In genomic region chr9:16705121-16705604, GRCh38 we compare ENCODE assay signal across 9 cellular contexts.
DNase-seq lines count a peak whose midpoint lies in the region; ATAC-seq, FAIRE-seq and TF ChIP-seq lines count a peak whose summit lies in the region.
"Had no signal": no experiment of that assay in that cellular context is flagged by ENCODE, and none has a peak within 500 bp of the region (broad histone marks: within the 10 kb centered on the region; RNA-seq: fewer than 3 reads in every experiment).

No MANE protein-coding gene starts in this region.

- in situ Hi-C loops in SK-MEL-5 (cut with HindIII; ENCODE audit: low pct_unique_long_range_greater_than_20kb, low sequenced_read_pairs) = no loop called here

- H3K27me3 ChIP-seq in pancreas = no peaks in the 10 kb centered on the region

- intact Hi-C loops in pancreas (cut with DNase I) = no loop called here

- peak overlapping the region; percentile 51 to 70 (median 60) for H3K27ac ChIP-seq in pancreas

- FAIRE-seq in pancreas (lab: Jason Lieb, UNC) = no peak

- 53 to 62% methylated on average over 9 of the region's 9 CpGs for WGBS in pancreas, 2 donors

- H3K4me1 ChIP-seq in pancreas = no peaks in the 10 kb centered on the region

- no peak overlapping the region for H3K4me3 ChIP-seq in pancreas

- peak; percentile 79 to 89 (median 84) for ATAC-seq in pancreas
- ATAC-seq in HG02852 (IDR thresholded peaks at IDR 0.05; ENCODE audit: unreplicated experiment) = no peak
- ATAC-seq: HCT116 had no signal

- H3K9me3 ChIP-seq in pancreas = no peaks in the 10 kb centered on the region

- TF ChIP-seq CTCF in pancreas (IDR thresholded peaks at IDR 0.05) (no peak), GM20000 (IDR thresholded peaks at IDR 0.05; ENCODE audit: extremely low read depth, missing control alignments) (no peak)

- DNase-seq in ELF-1 (ENCODE audit: low read depth, low spot score) = peak; percentile 94
- peak; percentile 66 for DNase-seq in SK-MEL-5 (ENCODE audit: low read depth, low spot score)
- peak; percentile 2 for DNase-seq in germinal center (ENCODE audit: low spot score)
- DNase-seq in pancreas = peak; percentile 28 to 72 (median 54)
- DNase-seq in GM20000 (ENCODE audit: low spot score) = no peak
- no peak for DNase-seq in RPMI8226
- no peak for DNase-seq in activated CD4-positive, alpha-beta T cell treated with anti-CD3 and anti-CD28 coated beads for 48 hours

- no peaks in the 10 kb centered on the region for H3K36me3 ChIP-seq in pancreas

Comparison
In these comparisons a context has a peak if more than half of its experiments do, and no peak if none do; other contexts are left out.
1. DNase-seq: peak in ELF-1 (single experiment), SK-MEL-5 (single experiment), germinal center (single experiment) and pancreas (6 of 6); none in GM20000 (single experiment), RPMI8226 (single experiment) and activated CD4-positive, alpha-beta T cell treated with anti-CD3 and anti-CD28 coated beads for 48 hours (single experiment).